ENCODE assay signal across 14 cellular contexts in genomic region chr18:56825312-56825711, GRCh38.
"Had no signal": no experiment of that assay in that cellular context is flagged by ENCODE, and none has a peak within 500 bp of the region (broad histone marks: within the 10 kb centered on the region; RNA-seq: fewer than 3 reads in every experiment).

No MANE protein-coding gene starts in this region.

- ATAC-seq: esophagus mucosa, left lobe of liver had no signal

- H3K9me3 Mint-ChIP-seq: activated naive CD4-positive, alpha-beta T cell treated with anti-CD3 and anti-CD28 coated beads, Interleukin-2, amount 50 U/mL, for 24 hours had no signal

- H3K27me3 Mint-ChIP-seq: activated CD4-positive, alpha-beta memory T cell treated with anti-CD3 and anti-CD28 coated beads, Interleukin-2, amount 10 ng/mL, durations not matched to agents 7 days and 5 days; activated naive CD4-positive, alpha-beta T cell treated with anti-CD3 and anti-CD28 coated beads, Interleukin-2, amount 50 U/mL, for 24 hours; activated T-cell treated with anti-CD3 and anti-CD28 coated beads, Interleukin-2, amount 50 U/mL, for 24 hours; naive B cell had no signal

- H3K4me3 Mint-ChIP-seq: activated CD4-positive, alpha-beta memory T cell treated with anti-CD3 and anti-CD28 coated beads, Interleukin-2, amount 10 ng/mL, durations not matched to agents 7 days and 5 days; activated naive CD4-positive, alpha-beta T cell treated with anti-CD3 and anti-CD28 coated beads, Interleukin-2, amount 50 U/mL, for 24 hours; activated T-cell treated with anti-CD3 and anti-CD28 coated beads, Interleukin-2, amount 50 U/mL, for 24 hours; naive B cell had no signal

- H3K27ac Mint-ChIP-seq: activated CD4-positive, alpha-beta memory T cell treated with anti-CD3 and anti-CD28 coated beads, Interleukin-2, amount 10 ng/mL, durations not matched to agents 7 days and 5 days; activated naive CD4-positive, alpha-beta T cell treated with anti-CD3 and anti-CD28 coated beads, Interleukin-2, amount 50 U/mL, for 24 hours; activated T-cell treated with anti-CD3 and anti-CD28 coated beads, Interleukin-2, amount 50 U/mL, for 24 hours had no signal

- DNase-seq: activated CD4-positive, alpha-beta memory T cell treated with anti-CD3 and anti-CD28 coated beads, Interleukin-2, amount 10 ng/mL, durations not matched to agents 7 days and 5 days; activated CD4-positive, alpha-beta T cell treated with anti-CD3 and anti-CD28 coated beads for 4 hours; activated effector memory CD4-positive, alpha-beta T cell treated with Interleukin-2 at 50 U/mL for 16 hours; activated T-cell treated with anti-CD3 and anti-CD28 coated beads, Interleukin-2, amount 50 U/mL, for 24 hours; amniotic stem cell; islet precursor cell; mammary epithelial cell; naive B cell; stimulated activated CD4-positive, alpha-beta T cell treated with anti-CD3 and anti-CD28 coated beads, Interleukin-12 subunit alpha, Interleukin-12 subunit beta, amount 100 ng/mL, for 4 hours; stimulated activated CD4-positive, alpha-beta T cell treated with anti-CD3 and anti-CD28 coated beads, Interleukin-2, amount 100 ng/mL, for 24 hours; T-helper 9 cell had no signal
